ENCODE assay signal across 14 cellular contexts in the genomic region with DNA sequence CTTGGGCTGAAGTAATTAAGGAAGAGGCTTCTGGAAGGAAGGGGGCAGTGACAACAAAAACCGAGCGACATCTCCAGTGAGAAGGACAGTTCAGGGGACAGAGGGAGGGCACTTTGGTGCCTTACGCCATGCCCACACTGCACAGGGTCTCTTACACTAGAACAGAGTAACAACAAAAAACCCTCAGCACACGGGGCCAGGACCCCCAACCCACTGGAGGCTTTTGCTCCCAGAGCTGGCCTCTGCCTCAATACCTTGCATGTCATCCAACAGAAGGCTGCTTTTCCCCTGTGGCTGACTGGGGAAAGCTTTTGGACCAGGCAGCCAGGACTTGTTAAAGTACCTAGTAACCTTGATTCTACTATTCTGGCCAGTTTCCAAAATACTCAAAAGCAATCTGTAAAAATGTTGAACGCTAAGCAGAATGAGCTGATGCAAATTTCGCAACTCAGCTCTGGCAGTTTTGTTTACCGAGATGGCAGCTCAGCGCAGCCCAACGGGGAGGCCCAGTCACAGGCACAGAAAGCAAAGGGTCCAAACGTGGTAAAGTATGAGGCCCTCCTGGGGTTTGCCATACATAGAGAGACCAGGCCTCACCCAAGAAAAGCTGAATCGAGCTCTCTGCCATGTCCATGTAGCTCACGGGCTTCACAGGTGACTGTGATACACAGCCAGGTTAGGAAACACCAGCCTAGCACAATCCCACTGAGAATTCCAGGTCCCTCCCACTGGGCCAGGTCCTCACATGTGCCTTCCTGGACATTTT. TPM values are rescaled to one million over a fixed set of nuclear protein-coding genes. Genes with fewer than 3 reads are reported as not detected.
DNase-seq lines count a peak whose midpoint lies in the region; ATAC-seq and TF ChIP-seq lines count a peak whose summit lies in the region.
"Had no signal": no experiment of that assay in that cellular context is flagged by ENCODE, and none has a peak within 500 bp of the region (broad histone marks: within the 10 kb centered on the region; RNA-seq: fewer than 3 reads in every experiment).

No MANE protein-coding gene starts in this region.

- peak overlapping the region; percentile 45 for H3K4me2 ChIP-seq in hepatocyte

- H3K4me1 Mint-ChIP-seq in T-helper 2 cell treated with Interferon-gamma antibody and Interleukin-4, amounts not matched to agents 5 μg/mL and 100 μg/mL, for 36 hours (ENCODE audit: low read depth): peaks cover 12% of the 10 kb centered on the region

- H3K4me3 Mint-ChIP-seq in T-helper 2 cell treated with Interferon-gamma antibody and Interleukin-4, amounts not matched to agents 5 μg/mL and 100 μg/mL, for 36 hours: no peak overlapping the region
- H3K4me3 Mint-ChIP-seq: neural crest cell had no signal

- no peak overlapping the region for H3K27ac Mint-ChIP-seq in T-helper 2 cell treated with Interferon-gamma antibody and Interleukin-4, amounts not matched to agents 5 μg/mL and 100 μg/mL, for 36 hours

- 46 to 73% (median 51%) methylated on average over 12 of the region's 12 CpGs for WGBS in adrenal gland, 4 donors
- WGBS in hepatocyte (ENCODE audit: low lambda C conversion rate, missing lambda C conversion rate): 65% methylated on average over 12 of the region's 12 CpGs
- WGBS in testis, 2 donors: 70 to 78% methylated on average over 11 to 12 of the region's 12 CpGs

- H3K9me3 Mint-ChIP-seq in T-helper 2 cell treated with Interferon-gamma antibody and Interleukin-4, amounts not matched to agents 5 μg/mL and 100 μg/mL, for 36 hours: no peaks in the 10 kb centered on the region
- H3K9me3 Mint-ChIP-seq: neural crest cell had no signal

- no peaks in the 10 kb centered on the region for H3K27me3 ChIP-seq in adrenal gland
- H3K27me3 ChIP-seq in hepatocyte: no peaks in the 10 kb centered on the region
- H3K27me3 ChIP-seq in testis: no peaks in the 10 kb centered on the region

- peaks cover 35% of the 10 kb centered on the region for H3K79me2 ChIP-seq in hepatocyte

- no peak for ATAC-seq in HG03521 (IDR thresholded peaks at IDR 0.05; ENCODE audit: unreplicated experiment)
- no peak for ATAC-seq in GM21381 (IDR thresholded peaks at IDR 0.05; ENCODE audit: unreplicated experiment)

- H3K4me1 ChIP-seq in adrenal gland (replicated peaks in 1 of 2): peaks cover 10 to 27% of the 10 kb centered on the region in 2 donors
- H3K4me1 ChIP-seq in hepatocyte (ENCODE audit: insufficient read depth): peaks cover 25% of the 10 kb centered on the region
- peaks cover 8% of the 10 kb centered on the region for H3K4me1 ChIP-seq in testis

- peaks cover 19% of the 10 kb centered on the region for H3K36me3 Mint-ChIP-seq in T-helper 2 cell treated with Interferon-gamma antibody and Interleukin-4, amounts not matched to agents 5 μg/mL and 100 μg/mL, for 36 hours (ENCODE audit: low read depth)

- DNase-seq in T-helper 2 cell treated with Interferon-gamma antibody and Interleukin-4, amounts not matched to agents 5 μg/mL and 100 μg/mL, for 36 hours (ENCODE audit: low spot score): peak; percentile 2
- DNase-seq in T-helper 2 cell: no peak
- peak in 6 of 7 donors; percentile 54 to 77 (median 72) for DNase-seq in adrenal gland
- DNase-seq in hepatocyte (ENCODE audit: low spot score): peak; percentile 76
- DNase-seq in testis: peak; percentile 13
- DNase-seq in GDM1 (lab: John Stamatoyannopoulos, UW): no peak
- DNase-seq: activated CD8-positive, alpha-beta memory T cell treated with anti-CD3 and anti-CD28 coated beads, Interleukin-2, amount 50 U/mL, for 48 hours; amygdala; Karpas-422; kidney glomerular epithelial cell; SHP77 treated with DMSO at 0.1 percent for 48 hours had no signal

- no peak overlapping the region for H2AFZ ChIP-seq in hepatocyte

- TF ChIP-seq CTCF in adrenal gland (IDR thresholded peaks at IDR 0.05) (no peak), hepatocyte (IDR thresholded peaks at IDR 0.05; ENCODE audit: poor library complexity) (no peak), testis (IDR thresholded peaks at IDR 0.05) (no peak)

- H3K4me3 ChIP-seq in adrenal gland (no peak overlapping the region), hepatocyte (no peak overlapping the region), testis (no peak overlapping the region)

- H3K9me2 ChIP-seq in hepatocyte (replicated peaks; ENCODE audit: insufficient read depth): no peaks in the 10 kb centered on the region

- H3K9me3 ChIP-seq in adrenal gland (replicated peaks in 1 of 3) (no peaks in the 10 kb centered on the region), hepatocyte (ENCODE audit: low read depth) (no peaks in the 10 kb centered on the region), testis (no peaks in the 10 kb centered on the region)

- no peaks in the 10 kb centered on the region for H4K20me1 ChIP-seq in hepatocyte (ENCODE audit: insufficient read depth, poor library complexity, severe bottlenecking)

- H3K27ac ChIP-seq in adrenal gland (peak overlapping the region; percentile 3 to 78 (median 52)), hepatocyte (peak overlapping the region; percentile 74), testis (no peak overlapping the region)

- TF ChIP-seq POLR2A in adrenal gland (IDR thresholded peaks at IDR 0.05) (no peak), testis (IDR thresholded peaks at IDR 0.05) (no peak)

- no peaks in the 10 kb centered on the region for H3K27me3 Mint-ChIP-seq in T-helper 2 cell treated with Interferon-gamma antibody and Interleukin-4, amounts not matched to agents 5 μg/mL and 100 μg/mL, for 36 hours (ENCODE audit: low read depth)

- intact Hi-C loops in adrenal gland (cut with DNase I): no loop called here
- intact Hi-C loops in testis (cut with DNase I; ENCODE audit: low total_unique reads): no loop called here

- H3K36me3 ChIP-seq in adrenal gland (replicated peaks in 1 of 2) (peaks cover 0 to 28% of the 10 kb centered on the region in 2 donors), hepatocyte (replicated peaks; ENCODE audit: insufficient read depth, low read depth) (no peaks in the 10 kb centered on the region), testis (ENCODE audit: low read depth, missing control alignments) (no peaks in the 10 kb centered on the region)

RNA-seq across cellular contexts. Expression of a gene that starts 6.1 kb away (rescaled TPM):
- total RNA-seq in adrenal gland (10 to 100 TPM; 10.2 to 25.2 (median 17.6) TPM), hepatocyte (14.6 and 15.2 TPM in 2 replicates), testis (10 to 100 TPM; 13.3 to 15.7 TPM)
- polyA plus RNA-seq in adrenal gland (10 to 100 TPM; 10.1 to 39.0 (median 11.7) TPM), hepatocyte (21.8 and 22.8 TPM in 2 replicates), testis (ENCODE audit: insufficient read depth, low read depth, low replicate concordance) (19.1 TPM)

RNA-seq across cellular contexts. Expression of a gene that starts 6.3 kb away (rescaled TPM):
- total RNA-seq in adrenal gland: 10 to 100 TPM; 52.4 to 79.1 (median 59.1) TPM
- polyA plus RNA-seq in adrenal gland: 10 to 100 TPM; 40.0 to 50.4 (median 41.5) TPM
- 66.4 and 73.1 TPM in 2 replicates for total RNA-seq in hepatocyte
- polyA plus RNA-seq in hepatocyte: 52.7 and 59.4 TPM in 2 replicates
- total RNA-seq in testis: 10 to 100 TPM; 36.5 to 53.0 TPM
- 43.3 TPM for polyA plus RNA-seq in testis (ENCODE audit: insufficient read depth, low read depth, low replicate concordance)

RNA-seq across cellular contexts. Expression of a gene that starts 59.8 kb away (rescaled TPM):
- total RNA-seq in adrenal gland: 10 to 100 TPM; 15.6 to 66.5 (median 34.7) TPM
- 10 to 100 TPM; 20.4 to 30.7 (median 21.2) TPM for polyA plus RNA-seq in adrenal gland
- 28.6 and 29.5 TPM in 2 replicates for total RNA-seq in hepatocyte
- 27.3 and 27.4 TPM in 2 replicates for polyA plus RNA-seq in hepatocyte
- total RNA-seq in testis: 10 to 100 TPM; 48.7 to 54.1 TPM
- polyA plus RNA-seq in testis (ENCODE audit: insufficient read depth, low read depth, low replicate concordance): 25.1 TPM

Comparison
In these comparisons a context has a peak if more than half of its experiments do, and no peak if none do; other contexts are left out.
1. DNase-seq: peak in T-helper 2 cell treated with Interferon-gamma antibody and Interleukin-4, amounts not matched to agents 5 μg/mL and 100 μg/mL, for 36 hours (single experiment), adrenal gland (6 of 7), hepatocyte (single experiment) and testis (single experiment); none in T-helper 2 cell (0 of 5) and GDM1 (single experiment).
2. H3K27ac ChIP-seq: peak in adrenal gland (5 of 5) and hepatocyte (single experiment); none in testis (0 of 2).